21 cellular contexts compared by ENCODE assay signal in genomic region chr2:219772103-219772502, GRCh38.
A peak's percentile ranks its signal among the peaks of the same experiment; 100 is the strongest.
DNase-seq lines count a peak whose midpoint lies in the region; ATAC-seq, FAIRE-seq and TF ChIP-seq lines count a peak whose summit lies in the region.
"Had no signal": no experiment of that assay in that cellular context is flagged by ENCODE, and none has a peak within 500 bp of the region (broad histone marks: within the 10 kb centered on the region; RNA-seq: fewer than 3 reads in every experiment).

No MANE protein-coding gene starts in this region.

- TF ChIP-seq RAD21 in neural cell (conservative IDR thresholded peaks at IDR 0.05), result no peak

- H3K9me3 ChIP-seq in HEK293 (ENCODE audit: control insufficient read depth, insufficient read depth, low read depth, low read length), result no peaks in the 10 kb centered on the region
- H3K9me3 ChIP-seq in neural cell (ENCODE audit: low read length), result no peaks in the 10 kb centered on the region
- no peaks in the 10 kb centered on the region for H3K9me3 ChIP-seq in HAP-1
- H3K9me3 ChIP-seq: left ventricle myocardium inferior, neutrophil, right lobe of liver, upper lobe of right lung had no signal

- H3K4me1 ChIP-seq in HEK293 (ENCODE audit: control insufficient read depth, insufficient read depth, low read length), result peaks cover 8% of the 10 kb centered on the region; the same call in 1 of the 2 replicates
- H3K4me1 ChIP-seq in HAP-1, result no peaks in the 10 kb centered on the region
- H3K4me1 ChIP-seq: right lobe of liver, upper lobe of right lung had no signal

- CTCF ChIA-PET in HEK293 (lab: Yijun Ruan, JAX), result no interaction called here

- H4K20me1 ChIP-seq in neural cell (ENCODE audit: insufficient read depth), result no peaks in the 10 kb centered on the region

- DNase-seq in NCI-H2029 treated with DMSO at 0.1 percent for 48 hours (lab: John Stamatoyannopoulos, UW), result peak; percentile 92
- DNase-seq in NCI-H69 (lab: John Stamatoyannopoulos, UW), result peak; percentile 73
- no peak for DNase-seq in GM12891 (ENCODE audit: insufficient read length, low spot score)
- no peak for DNase-seq in stimulated activated CD4-positive, alpha-beta T cell treated with anti-CD3 and anti-CD28 coated beads, Interleukin-12 subunit alpha, Interleukin-12 subunit beta, amount 100 ng/mL, for 4 hours
- no peak for DNase-seq in HAP-1 (ENCODE audit: low spot score in 2 of 2)
- DNase-seq: activated CD4-positive, alpha-beta T cell treated with anti-CD3 and anti-CD28 coated beads, Interleukin-2, amount 10 ng/mL, durations not matched to agents 24 days and 14 days; activated CD8-positive, alpha-beta memory T cell treated with anti-CD3 and anti-CD28 coated beads, Interleukin-2, amount 50 U/mL, for 48 hours; activated gamma-delta T cell; amniotic stem cell; dorsolateral prefrontal cortex; erythroblast; left ventricle myocardium inferior; NCI-H1436 treated with DMSO at 0.1 percent for 48 hours; right lobe of liver; SW 1271; upper lobe of right lung had no signal

- no peak for ATAC-seq in HG03439 (IDR thresholded peaks at IDR 0.05; ENCODE audit: unreplicated experiment)
- ATAC-seq: right lobe of liver, upper lobe of right lung had no signal

- no peaks in the 10 kb centered on the region for H3K36me3 ChIP-seq in HEK293 (ENCODE audit: control insufficient read depth in 2 of 2, insufficient read depth in 1 of 2, low read length in 2 of 2)
- no peaks in the 10 kb centered on the region for H3K36me3 ChIP-seq in neural cell (ENCODE audit: insufficient read depth, low read length)
- no peaks in the 10 kb centered on the region for H3K36me3 ChIP-seq in HAP-1 (replicated peaks)
- H3K36me3 ChIP-seq: left ventricle myocardium inferior, neutrophil, right lobe of liver, upper lobe of right lung had no signal

- TF ChIP-seq EP300 in neural cell (conservative IDR thresholded peaks at IDR 0.05; ENCODE audit: poor library complexity, severe bottlenecking), result no peak

- no peak overlapping the region for H3K9ac ChIP-seq in neural cell (ENCODE audit: low read length)

- no peaks in the 10 kb centered on the region for H3K27me3 ChIP-seq in neural cell (ENCODE audit: insufficient read depth, low read depth, low read length)
- no peaks in the 10 kb centered on the region for H3K27me3 ChIP-seq in HAP-1 (ENCODE audit: low read depth)
- H3K27me3 ChIP-seq: neutrophil, right lobe of liver had no signal

- H3K4me2 ChIP-seq in neural cell (ENCODE audit: low read length), result no peak overlapping the region

- TF ChIP-seq POLR2A in GM12891 (IDR thresholded peaks at IDR 0.05; ENCODE audit: low read depth, low read length), result no peak

- in situ Hi-C loops in HAP-1 (cut with MboI; ENCODE audit: low sequenced_read_pairs), result no loop called here

- FAIRE-seq in GM12891 (lab: Jason Lieb, UNC), result no peak
- FAIRE-seq: TTC549 had no signal

- H2AFZ ChIP-seq in neural cell (ENCODE audit: low read depth, low read length), result no peak overlapping the region

- H3K79me2 ChIP-seq in neural cell (replicated peaks; ENCODE audit: insufficient read depth, low read length), result no peaks in the 10 kb centered on the region

- H3K4me3 ChIP-seq in HEK293 (ENCODE audit: low read depth, low read length) (no peak overlapping the region), neural cell (ENCODE audit: low read length) (peak overlapping the region; percentile 6), HAP-1 (no peak overlapping the region)
- H3K4me3 ChIP-seq: dorsolateral prefrontal cortex, left ventricle myocardium inferior, right lobe of liver, upper lobe of right lung had no signal

- TF ChIP-seq CTCF in HEK293 (tag by site-specific recombination; IDR thresholded peaks at IDR 0.05) (no peak), neural cell (IDR thresholded peaks at IDR 0.05; ENCODE audit: poor library complexity, severe bottlenecking) (peak; percentile 10)

- no peaks in the 10 kb centered on the region for H3F3A ChIP-seq in neural cell (ENCODE audit: insufficient read depth, low read length, poor library complexity, severe bottlenecking)

- POLR2A ChIA-PET in HEK293 (lab: Yijun Ruan, JAX), result no interaction called here

- H3K27ac ChIP-seq in HEK293 (ENCODE audit: extremely low read depth, low read depth, low read length) (no peak overlapping the region; the same call in 1 of the 2 replicates), neural cell (ENCODE audit: low read length) (peak overlapping the region; percentile 49)
- H3K27ac ChIP-seq: dorsolateral prefrontal cortex, neutrophil, right lobe of liver, upper lobe of right lung had no signal

- no peaks in the 10 kb centered on the region for H3K9me2 ChIP-seq in neural cell (ENCODE audit: insufficient read depth, low read length)

TF ChIP-seq in HEK293, 187 proteins besides CTCF, POLR2A, EP300 and RAD21 (continues in another document):
- TF ChIP-seq ZNF311 (tag by site-specific recombination; IDR thresholded peaks at IDR 0.05; ENCODE audit: borderline replicate concordance) (no peak), KLF9 (tag by site-specific recombination; IDR thresholded peaks at IDR 0.05; ENCODE audit: low read depth) (no peak), FEZF1 (tag by site-specific recombination; IDR thresholded peaks at IDR 0.05) (peak; percentile 48)

TF ChIP-seq in neural cell, 6 proteins besides CTCF, POLR2A, EP300 and RAD21:
- TF ChIP-seq SMC3 (conservative IDR thresholded peaks at IDR 0.05; ENCODE audit: poor library complexity), result no peak
- TF ChIP-seq EZH2 (IDR thresholded peaks at IDR 0.05; ENCODE audit: borderline replicate concordance, insufficient read depth, low read length, poor library complexity, severe bottlenecking), result no peak
- TF ChIP-seq MXI1 (conservative IDR thresholded peaks at IDR 0.05; ENCODE audit: poor library complexity, severe bottlenecking), result no peak
- no peak for TF ChIP-seq TAF1 (IDR thresholded peaks at IDR 0.05; ENCODE audit: low read depth)
- TF ChIP-seq REST (IDR thresholded peaks at IDR 0.05; ENCODE audit: borderline replicate concordance), result no peak
- peak; percentile 29 for TF ChIP-seq POLR2AphosphoS5 (IDR thresholded peaks at IDR 0.05)
TF ChIP-seq in neural cell: peak in this region for 1.

TF ChIP-seq in GM12891, 5 proteins besides CTCF, POLR2A, EP300 and RAD21:
- no peak for TF ChIP-seq TAF1 (IDR thresholded peaks at IDR 0.05; ENCODE audit: low read depth, low read length)
- no peak for TF ChIP-seq POU2F2 (IDR thresholded peaks at IDR 0.05; ENCODE audit: low read depth, low read length)
- no peak for TF ChIP-seq SPI1 (IDR thresholded peaks at IDR 0.05; ENCODE audit: low read depth, low read length)
- no peak for TF ChIP-seq POLR2AphosphoS5 (IDR thresholded peaks at IDR 0.05; ENCODE audit: low read depth, low read length)
- no peak for TF ChIP-seq PAX5 (IDR thresholded peaks at IDR 0.05; ENCODE audit: insufficient read depth, low read length, severe bottlenecking)

Comparison
In these comparisons a context has a peak if more than half of its experiments do, and no peak if none do; other contexts are left out.
1. DNase-seq: peak in NCI-H2029 treated with DMSO at 0.1 percent for 48 hours (single experiment) and NCI-H69 (single experiment); none in GM12891 (single experiment), stimulated activated CD4-positive, alpha-beta T cell treated with anti-CD3 and anti-CD28 coated beads, Interleukin-12 subunit alpha, Interleukin-12 subunit beta, amount 100 ng/mL, for 4 hours (single experiment) and HAP-1 (0 of 2).